In the genomic region with DNA sequence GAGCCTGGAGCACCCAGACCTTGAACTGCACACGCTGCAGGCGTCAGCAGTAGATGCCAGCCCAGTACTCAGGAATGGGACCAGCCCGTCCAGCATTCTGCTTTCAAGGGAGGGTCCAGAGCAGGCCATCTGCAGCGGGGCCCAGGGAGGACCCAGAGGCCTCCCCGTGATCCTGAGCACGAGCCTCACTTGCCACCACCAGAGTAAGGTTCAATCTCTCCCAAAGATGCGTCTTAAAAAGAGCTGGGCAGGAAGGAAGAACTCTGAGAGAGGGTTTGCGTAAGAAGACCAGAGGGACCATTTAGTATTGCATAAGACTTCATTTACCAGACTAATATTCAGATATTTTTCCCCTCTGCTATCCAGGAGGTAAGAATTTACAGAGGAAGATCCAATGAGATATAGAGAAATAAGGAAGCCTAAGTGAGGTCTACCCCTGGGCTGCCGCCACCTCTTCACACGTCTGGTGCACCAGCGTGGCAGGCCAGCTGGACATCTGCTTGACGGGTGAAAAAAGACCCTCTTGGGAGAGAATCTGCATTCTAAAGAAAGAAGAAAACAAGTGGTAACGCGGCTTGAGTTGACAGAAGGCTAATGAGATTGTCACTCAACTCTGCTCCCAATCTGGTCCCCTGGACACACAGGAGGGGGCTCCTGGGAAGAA, we compare ENCODE assay signal across 1 cellular context.
TF ChIP-seq lines count a peak whose summit lies in the region.

No MANE protein-coding gene starts in this region.

TF ChIP-seq in HepG2, 621 proteins besides CTCF, POLR2A, EP300 and RAD21:
- TF ChIP-seq, protein P1, sequence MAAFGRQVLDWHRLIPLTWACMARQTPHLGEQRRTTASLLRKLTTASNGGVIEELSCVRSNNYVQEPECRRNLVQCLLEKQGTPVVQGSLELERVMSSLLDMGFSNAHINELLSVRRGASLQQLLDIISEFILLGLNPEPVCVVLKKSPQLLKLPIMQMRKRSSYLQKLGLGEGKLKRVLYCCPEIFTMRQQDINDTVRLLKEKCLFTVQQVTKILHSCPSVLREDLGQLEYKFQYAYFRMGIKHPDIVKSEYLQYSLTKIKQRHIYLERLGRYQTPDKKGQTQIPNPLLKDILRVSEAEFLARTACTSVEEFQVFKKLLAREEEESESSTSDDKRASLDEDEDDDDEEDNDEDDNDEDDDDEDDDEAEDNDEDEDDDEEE (CRISPR knock-in tag; IDR thresholded peaks at IDR 0.05) = no peak
- peak; percentile 86 for TF ChIP-seq CEBPB (IDR thresholded peaks at IDR 0.05; ENCODE audit: borderline replicate concordance, low read depth, low read length)
